Comparison of ENCODE assay signal across 1 cellular context in the genomic region with DNA sequence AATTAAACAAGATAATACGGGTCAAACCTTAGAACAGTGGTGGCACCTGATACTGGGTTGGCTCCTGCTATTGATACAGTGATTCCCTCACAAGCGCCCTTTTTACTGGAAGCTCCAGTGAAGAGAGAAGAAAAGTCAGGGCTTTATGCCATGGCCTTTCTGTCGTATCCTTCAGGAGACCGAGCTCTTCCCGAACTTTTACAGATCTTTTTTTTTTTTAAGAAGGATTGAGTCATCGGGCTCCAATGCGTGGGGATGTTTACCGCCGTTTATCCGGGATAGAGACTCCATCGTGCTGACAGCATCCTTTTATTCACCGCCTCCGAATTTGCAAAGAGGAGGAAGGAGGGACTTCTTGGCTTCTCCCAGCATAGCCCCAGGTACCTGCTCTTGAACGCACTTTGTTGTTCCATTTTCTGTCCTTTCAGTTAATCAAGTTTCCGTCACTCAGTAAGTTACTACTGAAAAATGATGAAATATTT.
TF ChIP-seq lines count a peak whose summit lies in the region.

No MANE protein-coding gene starts in this region.

TF ChIP-seq in K562, 482 proteins besides CTCF, POLR2A, EP300 and RAD21:
- TF ChIP-seq PHF21A (IDR thresholded peaks at IDR 0.05; ENCODE audit: borderline replicate concordance, low read depth) (no peak), XRCC4 (IDR thresholded peaks at IDR 0.05; ENCODE audit: extremely low read depth, insufficient read depth, insufficient read length) (no peak), ZNF12 (CRISPR knock-in tag; IDR thresholded peaks at IDR 0.05) (no peak), MYC (IDR thresholded peaks at IDR 0.05; ENCODE audit: low read depth, low read length) (no peak), MYC (CRISPR knock-in tag; IDR thresholded peaks at IDR 0.05; ENCODE audit: borderline replicate concordance, low read depth) (0 out of 2 replicates have a peak, but pooled peaks have one; percentile 20), ZBTB12 (CRISPR knock-in tag; IDR thresholded peaks at IDR 0.05) (no peak), SRSF1 (IDR thresholded peaks at IDR 0.05; ENCODE audit: low read depth, low read length) (no peak), CEBPG (CRISPR knock-in tag; IDR thresholded peaks at IDR 0.05) (no peak), CEBPG (tag; conservative IDR thresholded peaks at IDR 0.05 in 1 of 2, IDR thresholded peaks at IDR 0.05 in 1 of 2) (peak in 1 of 2 experiments; percentile 61; a peak in 2 of 4 replicates), GTF2E2 (tag; IDR thresholded peaks at IDR 0.05) (peak; percentile 10; the same call in 1 of the 2 replicates)
- TF ChIP-seq, protein P1, sequence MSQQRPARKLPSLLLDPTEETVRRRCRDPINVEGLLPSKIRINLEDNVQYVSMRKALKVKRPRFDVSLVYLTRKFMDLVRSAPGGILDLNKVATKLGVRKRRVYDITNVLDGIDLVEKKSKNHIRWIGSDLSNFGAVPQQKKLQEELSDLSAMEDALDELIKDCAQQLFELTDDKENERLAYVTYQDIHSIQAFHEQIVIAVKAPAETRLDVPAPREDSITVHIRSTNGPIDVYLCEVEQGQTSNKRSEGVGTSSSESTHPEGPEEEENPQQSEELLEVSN (IDR thresholded peaks at IDR 0.05; ENCODE audit: borderline replicate concordance in 1 of 2, extremely low read depth in 1 of 2, insufficient read depth in 1 of 2, insufficient read length in 1 of 2, low read depth in 1 of 2, low read length in 1 of 2, poor library complexity in 1 of 2, severe bottlenecking in 1 of 2) = peak in 1 of 2 experiments; percentile 16
